In genomic region chr5:55923177-55923872, GRCh38 we compare ENCODE assay signal across 8 cellular contexts.
DNase-seq lines count a peak whose midpoint lies in the region; ATAC-seq and TF ChIP-seq lines count a peak whose summit lies in the region.

No MANE protein-coding gene starts in this region.

- TF ChIP-seq CTCF in smooth muscle cell (IDR thresholded peaks at IDR 0.05; ENCODE audit: borderline replicate concordance, insufficient read depth, poor library complexity, severe bottlenecking), result no peak

- no peak overlapping the region for H2AFZ ChIP-seq in smooth muscle cell (ENCODE audit: low read depth)

- H3K9me3 ChIP-seq in smooth muscle cell (replicated peaks; ENCODE audit: low read depth), result no peaks in the 10 kb centered on the region

- ATAC-seq in HG03571 (IDR thresholded peaks at IDR 0.05; ENCODE audit: unreplicated experiment) (no peak), HG03108 (IDR thresholded peaks at IDR 0.05; ENCODE audit: unreplicated experiment) (no peak)

- no peaks in the 10 kb centered on the region for H3K36me3 ChIP-seq in smooth muscle cell (ENCODE audit: low read depth)

- DNase-seq in SHP77 (lab: John Stamatoyannopoulos, UW) (peak; percentile 5 to 42), SHP77 treated with DMSO at 0.1 percent for 48 hours (lab: John Stamatoyannopoulos, UW) (no peak), RPMI7951 (ENCODE audit: low read depth) (peak; percentile 29), globus pallidus (ENCODE audit: low spot score) (peak; percentile 26), smooth muscle cell (lab: John Stamatoyannopoulos, UW; ENCODE audit: unreplicated experiment) (no peak), NCI-H146 (lab: John Stamatoyannopoulos, UW) (no peak)

- H4K20me1 ChIP-seq in smooth muscle cell (ENCODE audit: low read depth), result no peaks in the 10 kb centered on the region

- H3K4me1 ChIP-seq in smooth muscle cell (ENCODE audit: low read depth), result no peaks in the 10 kb centered on the region

- 59% methylated on average over 17 of the region's 18 CpGs for WGBS in smooth muscle cell (ENCODE audit: low lambda C conversion rate)

- H3K27ac ChIP-seq in smooth muscle cell (ENCODE audit: low read depth), result no peak overlapping the region

- H3K4me3 ChIP-seq in smooth muscle cell, result no peak overlapping the region

- no peak overlapping the region for H3K9ac ChIP-seq in smooth muscle cell (ENCODE audit: low read depth)

- H3F3A ChIP-seq in smooth muscle cell (ENCODE audit: low read depth), result no peaks in the 10 kb centered on the region

- H3K4me2 ChIP-seq in smooth muscle cell, result peak overlapping the region; percentile 11

- no peaks in the 10 kb centered on the region for H3K27me3 ChIP-seq in smooth muscle cell (ENCODE audit: low read depth)

- H3K79me2 ChIP-seq in smooth muscle cell (ENCODE audit: low read depth), result no peaks in the 10 kb centered on the region

Comparison
In these comparisons a context has a peak if more than half of its experiments do, and no peak if none do; other contexts are left out.
1. DNase-seq: peak in SHP77 (2 of 2), RPMI7951 (single experiment) and globus pallidus (single experiment); none in SHP77 treated with DMSO at 0.1 percent for 48 hours (single experiment), smooth muscle cell (single experiment) and NCI-H146 (single experiment).